In the genomic region with DNA sequence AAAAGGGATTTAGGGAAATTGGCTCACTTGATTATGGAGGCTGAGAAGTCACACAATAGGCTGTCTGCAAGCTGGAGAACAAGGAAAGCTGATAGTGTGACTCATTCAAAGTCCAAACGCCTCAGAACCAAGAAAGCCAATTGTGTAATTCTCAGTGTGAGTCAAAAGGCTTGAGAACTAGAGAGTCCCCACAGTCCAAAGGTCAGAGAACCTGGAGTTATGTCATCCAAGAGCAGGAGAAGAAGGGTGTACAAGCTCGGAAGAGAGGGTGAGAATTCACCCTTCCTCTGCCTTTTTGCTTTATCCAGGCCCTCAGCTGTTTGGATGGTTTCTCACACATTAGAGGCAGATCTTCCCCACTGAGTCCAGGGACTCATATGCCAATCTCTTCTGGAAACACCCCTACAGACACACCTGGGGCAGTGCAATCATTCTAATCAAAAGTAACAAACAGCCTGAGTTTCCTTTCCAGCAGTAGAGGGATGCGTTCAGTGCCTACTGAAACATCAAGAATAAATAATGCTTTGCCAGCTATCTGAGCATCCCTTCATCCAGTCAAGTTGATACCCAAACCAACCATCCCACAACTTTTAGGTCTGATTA, we compare ENCODE assay signal across 10 cellular contexts.
A peak's percentile ranks its signal among the peaks of the same experiment; 100 is the strongest.
DNase-seq lines count a peak whose midpoint lies in the region; ATAC-seq, FAIRE-seq and TF ChIP-seq lines count a peak whose summit lies in the region.
"Had no signal": no experiment of that assay in that cellular context is flagged by ENCODE, and none has a peak within 500 bp of the region (broad histone marks: within the 10 kb centered on the region; RNA-seq: fewer than 3 reads in every experiment).

No MANE protein-coding gene starts in this region.

- H3K9me3 ChIP-seq in ectodermal cell (ENCODE audit: control insufficient read depth, low read length) = no peaks in the 10 kb centered on the region
- no peaks in the 10 kb centered on the region for H3K9me3 ChIP-seq in pancreas

- DNase-seq in NCI-H146 treated with DMSO at 0.1 percent for 48 hours (lab: John Stamatoyannopoulos, UW; ENCODE audit: unreplicated experiment) (peak; percentile 5), pancreas (peak in 3 of 6 donors; percentile 19 to 56 (median 30)), T-helper 2 cell (no peak), hippocampal formation (lab: John Stamatoyannopoulos, UW) (no peak)
- DNase-seq: MM.1S had no signal

- no peak for FAIRE-seq in pancreas (lab: Jason Lieb, UNC)
- FAIRE-seq: endothelial cell of umbilical vein had no signal

- no peak overlapping the region for H3K4me3 ChIP-seq in ectodermal cell (ENCODE audit: insufficient read depth, low read depth, low read length)
- H3K4me3 ChIP-seq in pancreas = no peak overlapping the region

- peak overlapping the region; percentile 16 for H3K27ac ChIP-seq in ectodermal cell (ENCODE audit: insufficient read depth, low read depth, low read length, poor library complexity, severe bottlenecking)
- H3K27ac ChIP-seq in pancreas = no peak overlapping the region

- intact Hi-C loops in pancreas (cut with DNase I) = no loop called here

- WGBS in ectodermal cell, 2 experiments = 57 to 58% methylated on average over 3 of the region's 3 CpGs
- WGBS in pancreas, 2 donors = 27 to 30% methylated on average over 3 of the region's 3 CpGs

- ATAC-seq in GM18511 (IDR thresholded peaks at IDR 0.05; ENCODE audit: unreplicated experiment) (peak; percentile 59), pancreas (peak; percentile 93 to 96 (median 95)), HG03108 (IDR thresholded peaks at IDR 0.05; ENCODE audit: unreplicated experiment) (no peak), GM19467 (IDR thresholded peaks at IDR 0.05; ENCODE audit: unreplicated experiment) (no peak)

- H3K36me3 ChIP-seq in ectodermal cell (ENCODE audit: control insufficient read depth, insufficient read depth, low read length) (no peaks in the 10 kb centered on the region), pancreas (no peaks in the 10 kb centered on the region)

- no peak for TF ChIP-seq CTCF in pancreas (IDR thresholded peaks at IDR 0.05)

- peaks cover 12% of the 10 kb centered on the region for H3K4me1 ChIP-seq in ectodermal cell (ENCODE audit: control insufficient read depth, insufficient read depth, low read length)
- H3K4me1 ChIP-seq in pancreas = no peaks in the 10 kb centered on the region

- H3K27me3 ChIP-seq in ectodermal cell (ENCODE audit: control insufficient read depth, insufficient read depth, low read length, poor library complexity, severe bottlenecking) (no peaks in the 10 kb centered on the region), pancreas (no peaks in the 10 kb centered on the region)

Comparison
In these comparisons a context has a peak if more than half of its experiments do, and no peak if none do; other contexts are left out.
1. ATAC-seq: peak in GM18511 (single experiment) and pancreas (4 of 4); none in HG03108 (single experiment) and GM19467 (single experiment).